Comparison of ENCODE assay signal across 9 cellular contexts in the genomic region with DNA sequence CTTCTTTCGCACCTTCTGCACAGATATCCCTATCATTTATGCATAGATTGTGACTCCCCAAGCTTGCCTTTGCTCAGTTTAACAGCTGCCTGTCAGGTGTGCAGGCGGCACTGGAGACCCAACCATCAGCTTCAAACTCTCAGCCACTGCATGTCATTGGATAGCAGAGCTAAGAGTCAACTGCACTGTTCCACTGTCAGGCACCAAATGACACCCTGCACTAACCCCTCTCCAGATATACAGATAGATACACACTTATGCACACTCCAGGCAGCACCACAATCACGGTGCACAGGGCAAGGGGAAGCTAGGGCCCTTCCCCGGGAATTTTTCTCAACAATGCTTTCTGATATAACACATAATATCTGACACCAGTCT.
A peak's percentile ranks its signal among the peaks of the same experiment; 100 is the strongest.
DNase-seq lines count a peak whose midpoint lies in the region; ATAC-seq and TF ChIP-seq lines count a peak whose summit lies in the region.
"Had no signal": no experiment of that assay in that cellular context is flagged by ENCODE, and none has a peak within 500 bp of the region (broad histone marks: within the 10 kb centered on the region; RNA-seq: fewer than 3 reads in every experiment).

No MANE protein-coding gene starts in this region.

- peak overlapping the region; percentile 66 to 84 (median 69) for H3K4me3 ChIP-seq in fibroblast of lung (replicated peaks in 1 of 4; ENCODE audit: control extremely low read depth in 1 of 4, insufficient read depth in 1 of 4, low read depth in 3 of 4, low read length in 4 of 4)
- peak overlapping the region; percentile 80 for H3K4me3 ChIP-seq in psoas muscle

- peak overlapping the region; percentile 98 for H3K4me2 ChIP-seq in fibroblast of lung (ENCODE audit: extremely low read depth, insufficient read depth, low read length)

- no peak overlapping the region for H2AFZ ChIP-seq in fibroblast of lung (ENCODE audit: low read length)

- H3K9ac ChIP-seq in fibroblast of lung (ENCODE audit: insufficient read depth, low read length) = no peak overlapping the region

- intact Hi-C loops in psoas muscle (cut with DNase I) = loop anchor here (5.0 to 10.0 kb wide), 3 partner anchors 103 to 523 kb away; no protein-coding TSS in a partner anchor

- H3K36me3 ChIP-seq in fibroblast of lung (ENCODE audit: control insufficient read depth, insufficient read depth, low read length) = no peaks in the 10 kb centered on the region
- H3K36me3 ChIP-seq in psoas muscle (ENCODE audit: insufficient read depth in 1 of 2, low read depth in 1 of 2) = no peaks in the 10 kb centered on the region

- peak; percentile 36 to 64 (median 61) for ATAC-seq in psoas muscle
- no peak for ATAC-seq in HG02885 (IDR thresholded peaks at IDR 0.05; ENCODE audit: poor library complexity, unreplicated experiment)
- ATAC-seq in GM18502 (IDR thresholded peaks at IDR 0.05; ENCODE audit: poor library complexity, unreplicated experiment) = no peak

- DNase-seq in DMS 273 treated with DMSO at 0.1 percent for 48 hours (lab: John Stamatoyannopoulos, UW) (peak; percentile 73), NCI-H526 (lab: John Stamatoyannopoulos, UW) (peak; percentile 89 to 94), fibroblast of lung (ENCODE audit: low read depth in 2 of 2) (peak; percentile 24 to 34), psoas muscle (no peak), HPDE6-E6E7 (ENCODE audit: extremely low spot score) (no peak)
- no peak for DNase-seq in activated CD8-positive, alpha-beta memory T cell treated with anti-CD3 and anti-CD28 coated beads, Interleukin-2, amount 50 U/mL, for 48 hours
- DNase-seq: DND-41 had no signal

- no peaks in the 10 kb centered on the region for H3K27me3 ChIP-seq in fibroblast of lung (ENCODE audit: control insufficient read depth, insufficient read depth, low read length)
- no peaks in the 10 kb centered on the region for H3K27me3 ChIP-seq in psoas muscle (ENCODE audit: insufficient read depth in 3 of 3, low read length in 2 of 3)

- peak overlapping the region; percentile 94 for H3K27ac ChIP-seq in fibroblast of lung (ENCODE audit: insufficient read depth, low read length)
- H3K27ac ChIP-seq in psoas muscle = peak overlapping the region; percentile 92

- H3K9me3 ChIP-seq in fibroblast of lung (ENCODE audit: control insufficient read depth, insufficient read depth, low read depth, low read length) (no peaks in the 10 kb centered on the region), psoas muscle (no peaks in the 10 kb centered on the region)

- no peaks in the 10 kb centered on the region for H4K20me1 ChIP-seq in fibroblast of lung (ENCODE audit: control insufficient read depth, extremely low read depth, insufficient read depth, low read length)

- H3K4me1 ChIP-seq in fibroblast of lung (ENCODE audit: control insufficient read depth, extremely low read depth, insufficient read depth, low read length) = peaks cover 6% of the 10 kb centered on the region
- no peaks in the 10 kb centered on the region for H3K4me1 ChIP-seq in psoas muscle

- TF ChIP-seq CTCF in fibroblast of lung (conservative IDR thresholded peaks at IDR 0.05 in 1 of 2, IDR thresholded peaks at IDR 0.05 in 1 of 2; ENCODE audit: low read depth in 1 of 2, low read length in 2 of 2) = no peak
- no peak for TF ChIP-seq CTCF in psoas muscle (IDR thresholded peaks at IDR 0.05)

- 51 to 87% (median 64%) methylated on average over 4 of the region's 4 CpGs for WGBS in psoas muscle, 3 donors

- peaks cover 38% of the 10 kb centered on the region for H3K79me2 ChIP-seq in fibroblast of lung (ENCODE audit: control insufficient read depth, insufficient read depth, low read length)

Comparison
In these comparisons a context has a peak if more than half of its experiments do, and no peak if none do; other contexts are left out.
1. DNase-seq: peak in DMS 273 treated with DMSO at 0.1 percent for 48 hours (single experiment), NCI-H526 (2 of 2) and fibroblast of lung (2 of 2); none in psoas muscle (0 of 2), activated CD8-positive, alpha-beta memory T cell treated with anti-CD3 and anti-CD28 coated beads, Interleukin-2, amount 50 U/mL, for 48 hours (single experiment) and HPDE6-E6E7 (single experiment).
2. ATAC-seq: peak in psoas muscle (4 of 4); none in HG02885 (single experiment) and GM18502 (single experiment).